8 cellular contexts compared by ENCODE assay signal in genomic region chr14:85529803-85530574, GRCh38. TPM values are rescaled to one million over a fixed set of nuclear protein-coding genes. Genes with fewer than 3 reads are reported as not detected.
A peak's percentile ranks its signal among the peaks of the same experiment; 100 is the strongest.
DNase-seq lines count a peak whose midpoint lies in the region; ATAC-seq and TF ChIP-seq lines count a peak whose summit lies in the region.

Gene FLRT2 (plus strand): TSS chr14:85530144. CDS start chr14:85621515, 91,371 bp downstream.

- H3K4me3 ChIP-seq in body of pancreas = peak within 1 kb of the TSS; percentile 55 to 73
- peak within 1 kb of the TSS; percentile 86 for H3K4me3 ChIP-seq in iPS-20b (ENCODE audit: low read length)
- peak within 1 kb of the TSS; percentile 35 to 68 (median 64) for H3K4me3 ChIP-seq in sigmoid colon

- H3K9me3 Mint-ChIP-seq in activated T-helper 1 cell treated with anti-CD3 and anti-CD28 coated beads, Interleukin-12 subunit alpha, Interleukin-12 subunit beta, Interleukin-2, Interleukin-4 antibody, amounts not matched to agents 30 ng/mL and 10 ng/mL and 1 ng/mL, durations not matched to agents 14 hours and 24 hours and 36 hours = no peaks in the 10 kb centered on the region

- H3K36me3 Mint-ChIP-seq in activated T-helper 1 cell treated with anti-CD3 and anti-CD28 coated beads, Interleukin-12 subunit alpha, Interleukin-12 subunit beta, Interleukin-2, Interleukin-4 antibody, amounts not matched to agents 30 ng/mL and 10 ng/mL and 1 ng/mL, durations not matched to agents 14 hours and 24 hours and 36 hours (ENCODE audit: low read depth) = no peaks in the 10 kb centered on the region

- TF ChIP-seq POLR2A in body of pancreas (IDR thresholded peaks at IDR 0.05) (peak in 2 of 3 donors; percentile 72 to 79), sigmoid colon (IDR thresholded peaks at IDR 0.05) (no peak)

- no peak within 1 kb of the TSS for H3K27ac Mint-ChIP-seq in activated T-helper 1 cell treated with anti-CD3 and anti-CD28 coated beads, Interleukin-12 subunit alpha, Interleukin-12 subunit beta, Interleukin-2, Interleukin-4 antibody, amounts not matched to agents 30 ng/mL and 10 ng/mL and 1 ng/mL, durations not matched to agents 14 hours and 24 hours and 36 hours

- H3K9me3 ChIP-seq in body of pancreas (no peaks in the 10 kb centered on the region), iPS-20b (ENCODE audit: insufficient read depth, low read depth, low read length) (no peaks in the 10 kb centered on the region), sigmoid colon (no peaks in the 10 kb centered on the region)

- DNase-seq in HS-27A (ENCODE audit: low read depth) (peak; percentile 57), body of pancreas (peak; percentile 71 to 85 (median 81)), sigmoid colon (peak; percentile 74), NCI-H1105 treated with DMSO at 0.1 percent for 48 hours (lab: John Stamatoyannopoulos, UW) (no peak), NCI-H510A treated with DMSO at 0.1 percent for 48 hours (lab: John Stamatoyannopoulos, UW) (no peak), NCI-H1436 treated with DMSO at 0.1 percent for 48 hours (lab: John Stamatoyannopoulos, UW) (no peak)
- no peak for DNase-seq in activated T-helper 1 cell treated with anti-CD3 and anti-CD28 coated beads, Interleukin-12 subunit alpha, Interleukin-12 subunit beta, Interleukin-2, Interleukin-4 antibody, amounts not matched to agents 30 ng/mL and 10 ng/mL and 1 ng/mL, durations not matched to agents 14 hours and 24 hours and 36 hours (ENCODE audit: low spot score)

- ATAC-seq in body of pancreas = peak; percentile 67

- intact Hi-C loops in body of pancreas (cut with DNase I) = no loop called here
- intact Hi-C loops in sigmoid colon (cut with DNase I) = no loop called here
- intact Hi-C loops in activated T-helper 1 cell treated with anti-CD3 and anti-CD28 coated beads, Interleukin-12 subunit alpha, Interleukin-12 subunit beta, Interleukin-2, Interleukin-4 antibody, amounts not matched to agents 30 ng/mL and 10 ng/mL and 1 ng/mL, durations not matched to agents 14 hours and 24 hours and 36 hours (cut with micrococcal nuclease) = no loop called here

- no peaks in the 10 kb centered on the region for H3K27me3 ChIP-seq in body of pancreas
- H3K27me3 ChIP-seq in iPS-20b (ENCODE audit: insufficient read depth, low read length) = peaks cover 68% of the 10 kb centered on the region
- peaks cover 0 to 67% (median 10%) of the 10 kb centered on the region in 3 donors for H3K27me3 ChIP-seq in sigmoid colon

- H3K4me1 ChIP-seq in body of pancreas = peaks cover 35% of the 10 kb centered on the region
- H3K4me1 ChIP-seq in iPS-20b (ENCODE audit: insufficient read depth, low read length) = peaks cover 19% of the 10 kb centered on the region; the same call in 1 of the 2 replicates
- H3K4me1 ChIP-seq in sigmoid colon = peaks cover 0 to 59% (median 36%) of the 10 kb centered on the region in 4 donors

- TF ChIP-seq EP300 in sigmoid colon (IDR thresholded peaks at IDR 0.05) = no peak

- no peaks in the 10 kb centered on the region for H3K36me3 ChIP-seq in body of pancreas (replicated peaks in 1 of 2; ENCODE audit: insufficient read depth in 1 of 2, low read depth in 2 of 2)
- no peaks in the 10 kb centered on the region for H3K36me3 ChIP-seq in iPS-20b (ENCODE audit: insufficient read depth, low read depth, low read length)
- H3K36me3 ChIP-seq in sigmoid colon = no peaks in the 10 kb centered on the region

- H3K27ac ChIP-seq in body of pancreas (peak within 1 kb of the TSS; percentile 75 to 91 (median 84)), iPS-20b (ENCODE audit: low read length) (no peak within 1 kb of the TSS), sigmoid colon (peak within 1 kb of the TSS; percentile 61 to 73 (median 68))

- no peak within 1 kb of the TSS for H3K4me3 Mint-ChIP-seq in activated T-helper 1 cell treated with anti-CD3 and anti-CD28 coated beads, Interleukin-12 subunit alpha, Interleukin-12 subunit beta, Interleukin-2, Interleukin-4 antibody, amounts not matched to agents 30 ng/mL and 10 ng/mL and 1 ng/mL, durations not matched to agents 14 hours and 24 hours and 36 hours

- peak within 1 kb of the TSS; percentile 4; the same call in 1 of the 2 replicates for H3K9ac ChIP-seq in iPS-20b (ENCODE audit: low read depth, low read length)

- 0 to 1% methylated on average over 15 to 57 of the region's 57 CpGs for WGBS in body of pancreas, 2 donors
- 3 to 20% methylated on average over 57 of the region's 57 CpGs for WGBS in sigmoid colon, 2 donors

- TF ChIP-seq CTCF in body of pancreas (IDR thresholded peaks at IDR 0.05) (peak in 1 of 7 experiments; percentile 27), sigmoid colon (IDR thresholded peaks at IDR 0.05) (no peak)

- peaks cover 59% of the 10 kb centered on the region for H3K27me3 Mint-ChIP-seq in activated T-helper 1 cell treated with anti-CD3 and anti-CD28 coated beads, Interleukin-12 subunit alpha, Interleukin-12 subunit beta, Interleukin-2, Interleukin-4 antibody, amounts not matched to agents 30 ng/mL and 10 ng/mL and 1 ng/mL, durations not matched to agents 14 hours and 24 hours and 36 hours (ENCODE audit: insufficient read depth)

- H3K4me1 Mint-ChIP-seq in activated T-helper 1 cell treated with anti-CD3 and anti-CD28 coated beads, Interleukin-12 subunit alpha, Interleukin-12 subunit beta, Interleukin-2, Interleukin-4 antibody, amounts not matched to agents 30 ng/mL and 10 ng/mL and 1 ng/mL, durations not matched to agents 14 hours and 24 hours and 36 hours (ENCODE audit: low read depth) = peaks cover 10% of the 10 kb centered on the region

RNA-seq across cellular contexts. Expression of gene FLRT2, which starts in this region (rescaled TPM):
- total RNA-seq in body of pancreas = 100 to 1,000 TPM in 1 of 2 donors, 10 to 100 TPM in 1; 37.6 to 114 TPM
- total RNA-seq in sigmoid colon = 10 to 100 TPM in 1 of 4 donors, 1 to 10 TPM in 3; 3.0 to 13.0 (median 7.9) TPM
- polyA plus RNA-seq in sigmoid colon = 1 to 10 TPM in 1 of 3 donors, under 1 TPM in 2; 0.60 to 2.2 (median 0.69) TPM
- not detected in 2 replicates for total RNA-seq in activated T-helper 1 cell treated with anti-CD3 and anti-CD28 coated beads, Interleukin-12 subunit alpha, Interleukin-12 subunit beta, Interleukin-2, Interleukin-4 antibody, amounts not matched to agents 30 ng/mL and 10 ng/mL and 1 ng/mL, durations not matched to agents 14 hours and 24 hours and 36 hours

Comparison
In these comparisons a context has a peak if more than half of its experiments do, and no peak if none do; other contexts are left out.
1. DNase-seq: peak in HS-27A (single experiment), body of pancreas (4 of 4) and sigmoid colon (single experiment); none in NCI-H1105 treated with DMSO at 0.1 percent for 48 hours (single experiment), activated T-helper 1 cell treated with anti-CD3 and anti-CD28 coated beads, Interleukin-12 subunit alpha, Interleukin-12 subunit beta, Interleukin-2, Interleukin-4 antibody, amounts not matched to agents 30 ng/mL and 10 ng/mL and 1 ng/mL, durations not matched to agents 14 hours and 24 hours and 36 hours (single experiment), NCI-H510A treated with DMSO at 0.1 percent for 48 hours (single experiment) and NCI-H1436 treated with DMSO at 0.1 percent for 48 hours (single experiment).
2. POLR2A ChIP-seq: peak in body of pancreas (2 of 3); none in sigmoid colon (0 of 2).
3. Peak in every context shown above with its lines, with median percentiles within 50 percentile points of each other: H3K4me3 ChIP-seq.